12 cellular contexts compared by ENCODE assay signal in the genomic region with DNA sequence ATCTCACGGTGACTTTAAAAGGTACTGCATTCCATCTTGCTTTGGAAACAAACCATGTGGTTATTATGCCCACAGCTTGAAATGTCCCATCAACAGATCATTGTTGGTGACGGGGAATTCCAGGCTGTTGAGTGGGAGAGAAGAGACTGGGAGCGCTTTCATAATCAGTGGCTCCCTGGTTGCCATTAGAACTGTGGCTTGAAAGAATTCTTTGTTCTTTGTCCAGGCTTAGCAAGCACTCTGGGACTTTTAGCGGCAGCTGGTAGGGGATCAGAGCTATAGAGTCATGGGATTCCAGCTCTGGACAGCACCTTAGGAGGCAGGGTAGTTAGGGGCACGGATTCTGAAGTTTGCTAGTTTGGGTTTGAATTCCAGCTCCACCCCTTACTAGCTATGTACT. TPM values are rescaled to one million over a fixed set of nuclear protein-coding genes. Genes with fewer than 3 reads are reported as not detected.
A peak's percentile ranks its signal among the peaks of the same experiment; 100 is the strongest.
DNase-seq lines count a peak whose midpoint lies in the region; ATAC-seq and TF ChIP-seq lines count a peak whose summit lies in the region.
"Had no signal": no experiment of that assay in that cellular context is flagged by ENCODE, and none has a peak within 500 bp of the region (broad histone marks: within the 10 kb centered on the region; RNA-seq: fewer than 3 reads in every experiment).

No MANE protein-coding gene starts in this region.

- no peak for TF ChIP-seq EP300 in gastroesophageal sphincter (IDR thresholded peaks at IDR 0.05)

- DNase-seq in Ammon's horn (ENCODE audit: low spot score) = peak; percentile 91
- peak; percentile 98 for DNase-seq in SK-MEL-5 (ENCODE audit: low read depth, low spot score)
- DNase-seq in nucleus accumbens (lab: John Stamatoyannopoulos, UW) = peak in 48 of 56 donors; percentile 6 to 84 (median 64)
- DNase-seq in activated effector memory CD4-positive, alpha-beta T cell treated with Interleukin-2 at 50 U/mL for 16 hours = no peak
- DNase-seq in activated T-cell treated with anti-CD3 and anti-CD28 coated beads, Interleukin-2, amount 50 U/mL, for 48 hours = no peak
- no peak for DNase-seq in mesenteric fat pad (ENCODE audit: low spot score)
- DNase-seq: activated effector memory CD4-positive, alpha-beta T cell treated with anti-CD3 and anti-CD28 coated beads, Interleukin-2, amount 50 U/mL, for 16 hours; CD8-positive, alpha-beta memory T cell; NCI-H226 had no signal

- TF ChIP-seq POLR2A in gastroesophageal sphincter (IDR thresholded peaks at IDR 0.05) = no peak

- peaks cover 0 to 4% (median 0%) of the 10 kb centered on the region in 3 donors for H3K4me1 ChIP-seq in gastroesophageal sphincter

- H3K4me3 ChIP-seq in gastroesophageal sphincter = no peak overlapping the region
- H3K4me3 ChIP-seq: thoracic aorta had no signal

- H3K27me3 ChIP-seq in gastroesophageal sphincter = no peaks in the 10 kb centered on the region

- in situ Hi-C loops in SK-MEL-5 (cut with HindIII; ENCODE audit: low pct_unique_long_range_greater_than_20kb, low sequenced_read_pairs) = no loop called here

- H3K9me3 ChIP-seq in gastroesophageal sphincter = no peaks in the 10 kb centered on the region
- H3K9me3 ChIP-seq: thoracic aorta had no signal

- no peaks in the 10 kb centered on the region for H3K36me3 ChIP-seq in gastroesophageal sphincter
- H3K36me3 ChIP-seq: thoracic aorta had no signal

- 17 to 65% methylated on average over 2 to 5 of the region's 5 CpGs for WGBS in gastroesophageal sphincter (ENCODE audit: low coverage in 1 of 2), 2 donors

- peak overlapping the region in 3 of 4 donors; percentile 4 to 43 (median 27) for H3K27ac ChIP-seq in gastroesophageal sphincter
- H3K27ac ChIP-seq: thoracic aorta had no signal

- ATAC-seq in gastroesophageal sphincter (peak; percentile 43), GM18502 (IDR thresholded peaks at IDR 0.05; ENCODE audit: poor library complexity, unreplicated experiment) (no peak)

- no peak for TF ChIP-seq CTCF in gastroesophageal sphincter (IDR thresholded peaks at IDR 0.05)

RNA-seq across cellular contexts. Expression of gene MMP20, which starts 22.0 kb away (rescaled TPM):
- not detected in 2 replicates for total RNA-seq in SK-MEL-5 (2014; rRNA removed; shearing (Covaris generic))
- polyA plus RNA-seq in SK-MEL-5 (2015; cell fraction: cytosol; rRNA removed) = not detected in 2 replicates
- polyA plus RNA-seq in SK-MEL-5 (2015; cell fraction: nucleus; rRNA removed) = not detected in 2 replicates
- total RNA-seq in gastroesophageal sphincter (not detected), mesenteric fat pad (not detected)
- total RNA-seq: CD8-positive, alpha-beta memory T cell; thoracic aorta had no signal
- polyA plus RNA-seq: CD8-positive, alpha-beta memory T cell had no signal

Comparison
In these comparisons a context has a peak if more than half of its experiments do, and no peak if none do; other contexts are left out.
1. DNase-seq: peak in Ammon's horn (single experiment), SK-MEL-5 (single experiment) and nucleus accumbens (48 of 56); none in activated effector memory CD4-positive, alpha-beta T cell treated with Interleukin-2 at 50 U/mL for 16 hours (single experiment), activated T-cell treated with anti-CD3 and anti-CD28 coated beads, Interleukin-2, amount 50 U/mL, for 48 hours (0 of 2) and mesenteric fat pad (single experiment).